In the genomic region with DNA sequence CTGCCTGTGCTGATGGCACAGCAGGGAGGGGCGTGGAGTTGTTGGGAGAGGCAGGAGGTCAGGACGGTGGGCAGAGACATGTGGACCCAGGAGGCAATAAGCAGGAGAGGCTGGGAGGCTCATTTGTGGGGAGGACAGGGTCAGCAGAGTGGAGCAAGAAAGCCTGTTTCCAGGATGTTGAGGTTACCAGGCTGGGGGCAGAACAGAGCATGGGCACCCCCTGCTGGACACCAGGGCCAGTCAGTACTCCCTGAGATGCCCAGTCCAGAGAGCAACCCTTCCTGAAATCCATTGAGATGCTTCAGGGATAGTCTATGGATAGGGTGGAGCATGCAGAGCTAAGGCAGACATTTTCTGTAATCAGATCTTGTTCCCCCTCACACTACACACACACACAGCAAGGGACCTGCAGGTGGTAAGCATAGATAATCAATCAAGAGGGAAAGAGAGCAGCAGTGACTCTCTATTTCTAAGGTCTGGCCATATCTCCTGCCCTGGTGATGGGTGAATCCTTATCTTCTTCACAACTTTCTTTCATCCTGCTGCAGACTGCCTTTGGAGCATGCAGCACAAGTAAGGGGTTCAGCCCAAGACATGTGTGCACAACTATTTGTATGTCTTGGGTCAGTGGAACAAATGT, we compare ENCODE assay signal across 8 cellular contexts. TPM values are rescaled to one million over a fixed set of nuclear protein-coding genes. Genes with fewer than 3 reads are reported as not detected.
DNase-seq lines count a peak whose midpoint lies in the region; ATAC-seq, FAIRE-seq and TF ChIP-seq lines count a peak whose summit lies in the region.

No MANE protein-coding gene starts in this region.

- no peak for FAIRE-seq in urothelium cell line (lab: Jason Lieb, UNC)

- H3K9me3 ChIP-seq in mucosa of descending colon: no peaks in the 10 kb centered on the region

- in situ Hi-C loops in SK-MEL-5 (cut with HindIII; ENCODE audit: low pct_unique_long_range_greater_than_20kb, low sequenced_read_pairs): no loop called here

- TF ChIP-seq POLR2A in erythroblast (IDR thresholded peaks at IDR 0.05; ENCODE audit: low read length): no peak

- H3K4me1 ChIP-seq in mucosa of descending colon (ENCODE audit: low read depth): no peaks in the 10 kb centered on the region

- peak; percentile 79 for TF ChIP-seq CTCF in HFF-Myc (IDR thresholded peaks at IDR 0.05; ENCODE audit: low read depth, low read length, missing control alignments)
- peak; percentile 26 for TF ChIP-seq CTCF in mucosa of descending colon (IDR thresholded peaks at IDR 0.05)

- no peaks in the 10 kb centered on the region for H3K36me3 ChIP-seq in mucosa of descending colon (ENCODE audit: low read depth)

- peak; percentile 87 for ATAC-seq in mucosa of descending colon
- ATAC-seq in HG02571 (IDR thresholded peaks at IDR 0.05; ENCODE audit: unreplicated experiment): no peak

- intact Hi-C loops in mucosa of descending colon (cut with DNase I, micrococcal nuclease): loop anchor here (5.0 to 10.0 kb wide), 2 partner anchors 515 to 518 kb away; no protein-coding TSS in a partner anchor

- DNase-seq in DMS153 (lab: John Stamatoyannopoulos, UW): peak; percentile 17
- DNase-seq in HFF-Myc (ENCODE audit: extremely low read depth, low read depth): peak; percentile 26
- peak; percentile 75 for DNase-seq in SK-MEL-5 (ENCODE audit: low read depth, low spot score)
- DNase-seq in erythroblast (lab: John Stamatoyannopoulos, UW): peak; percentile 13 to 43
- peak in 2 of 3 donors; percentile 78 to 79 for DNase-seq in mucosa of descending colon
- peak; percentile 62 for DNase-seq in urothelium cell line (ENCODE audit: low spot score)
- DNase-seq in NOMO-1 (lab: John Stamatoyannopoulos, UW; ENCODE audit: unreplicated experiment in 2 of 2): no peak

- H3K4me3 ChIP-seq in HFF-Myc (replicated peaks; ENCODE audit: low read depth, low read length): no peak overlapping the region
- no peak overlapping the region for H3K4me3 ChIP-seq in mucosa of descending colon

RNA-seq across cellular contexts. Expression of gene MOCS1, which starts 41.7 kb away (rescaled TPM):
- total RNA-seq in SK-MEL-5 (2014; rRNA removed; shearing (Covaris generic)): 11.3 and 12.9 TPM in 2 replicates
- 13.8 and 19.9 TPM in 2 replicates for polyA plus RNA-seq in SK-MEL-5 (2015; cell fraction: cytosol; rRNA removed)
- polyA plus RNA-seq in SK-MEL-5 (2015; cell fraction: nucleus; rRNA removed): 7.4 and 8.8 TPM in 2 replicates
- total RNA-seq in mucosa of descending colon: 10 to 100 TPM; 22.0 to 30.9 (median 22.3) TPM

Comparison
In these comparisons a context has a peak if more than half of its experiments do, and no peak if none do; other contexts are left out.
1. DNase-seq: peak in DMS153 (single experiment), HFF-Myc (single experiment), SK-MEL-5 (single experiment), erythroblast (2 of 2), mucosa of descending colon (2 of 3) and urothelium cell line (single experiment); none in NOMO-1 (0 of 2).